In the genomic region with DNA sequence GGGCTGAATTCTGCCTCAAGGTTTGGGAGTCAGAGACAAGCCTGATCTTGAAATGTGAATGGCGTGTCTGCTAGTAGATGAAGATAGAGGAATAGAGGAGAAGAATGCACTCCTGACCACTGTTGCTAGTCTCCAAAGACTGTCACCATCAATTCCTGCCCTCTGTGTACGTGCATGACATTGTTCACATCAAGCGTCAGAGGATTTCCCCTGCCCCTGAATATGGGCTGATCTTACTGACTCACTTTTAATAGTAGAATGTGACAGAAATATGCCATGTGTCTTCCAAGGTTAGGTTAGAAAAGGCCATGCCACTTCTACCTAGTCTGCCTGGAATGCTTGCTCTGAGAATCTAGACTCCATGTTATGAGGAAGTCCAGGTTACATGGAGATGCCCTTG, we compare ENCODE assay signal across 1 cellular context.
TF ChIP-seq lines count a peak whose summit lies in the region.

No MANE protein-coding gene starts in this region.

TF ChIP-seq in H1, 55 proteins besides CTCF, POLR2A, EP300 and RAD21:
- TF ChIP-seq TCF12 (IDR thresholded peaks at IDR 0.05; ENCODE audit: low read depth, low read length) (no peak), KDM4A (IDR thresholded peaks at IDR 0.05; ENCODE audit: low read depth, low read length, severe bottlenecking) (no peak), RFX5 (IDR thresholded peaks at IDR 0.05; ENCODE audit: borderline replicate concordance, low read depth, low read length) (no peak), EZH2 (IDR thresholded peaks at IDR 0.05; ENCODE audit: low read depth, low read length, severe bottlenecking) (no peak), SIX5 (IDR thresholded peaks at IDR 0.05; ENCODE audit: low read depth, low read length) (no peak), SUZ12 (IDR thresholded peaks at IDR 0.05; ENCODE audit: low read length) (no peak), CBX8 (IDR thresholded peaks at IDR 0.05; ENCODE audit: borderline replicate concordance, low read depth, low read length) (no peak), SP4 (IDR thresholded peaks at IDR 0.05; ENCODE audit: low read length) (no peak), JUN (IDR thresholded peaks at IDR 0.05; ENCODE audit: low read depth, low read length) (no peak), CHD2 (IDR thresholded peaks at IDR 0.05; ENCODE audit: low read length) (no peak), GABPA (IDR thresholded peaks at IDR 0.05; ENCODE audit: borderline replicate concordance, insufficient read depth, low read length) (no peak), SIN3A (conservative IDR thresholded peaks at IDR 0.05 in 1 of 2, IDR thresholded peaks at IDR 0.05 in 1 of 2; ENCODE audit: low read depth in 1 of 2, low read length in 2 of 2) (no peak), CHD1 (IDR thresholded peaks at IDR 0.05; ENCODE audit: low read depth, low read length) (no peak), SAP30 (IDR thresholded peaks at IDR 0.05; ENCODE audit: insufficient read depth, insufficient replicate concordance, low read length) (no peak), JUND (IDR thresholded peaks at IDR 0.05; ENCODE audit: low read length) (no peak)
- TF ChIP-seq, protein P1, sequence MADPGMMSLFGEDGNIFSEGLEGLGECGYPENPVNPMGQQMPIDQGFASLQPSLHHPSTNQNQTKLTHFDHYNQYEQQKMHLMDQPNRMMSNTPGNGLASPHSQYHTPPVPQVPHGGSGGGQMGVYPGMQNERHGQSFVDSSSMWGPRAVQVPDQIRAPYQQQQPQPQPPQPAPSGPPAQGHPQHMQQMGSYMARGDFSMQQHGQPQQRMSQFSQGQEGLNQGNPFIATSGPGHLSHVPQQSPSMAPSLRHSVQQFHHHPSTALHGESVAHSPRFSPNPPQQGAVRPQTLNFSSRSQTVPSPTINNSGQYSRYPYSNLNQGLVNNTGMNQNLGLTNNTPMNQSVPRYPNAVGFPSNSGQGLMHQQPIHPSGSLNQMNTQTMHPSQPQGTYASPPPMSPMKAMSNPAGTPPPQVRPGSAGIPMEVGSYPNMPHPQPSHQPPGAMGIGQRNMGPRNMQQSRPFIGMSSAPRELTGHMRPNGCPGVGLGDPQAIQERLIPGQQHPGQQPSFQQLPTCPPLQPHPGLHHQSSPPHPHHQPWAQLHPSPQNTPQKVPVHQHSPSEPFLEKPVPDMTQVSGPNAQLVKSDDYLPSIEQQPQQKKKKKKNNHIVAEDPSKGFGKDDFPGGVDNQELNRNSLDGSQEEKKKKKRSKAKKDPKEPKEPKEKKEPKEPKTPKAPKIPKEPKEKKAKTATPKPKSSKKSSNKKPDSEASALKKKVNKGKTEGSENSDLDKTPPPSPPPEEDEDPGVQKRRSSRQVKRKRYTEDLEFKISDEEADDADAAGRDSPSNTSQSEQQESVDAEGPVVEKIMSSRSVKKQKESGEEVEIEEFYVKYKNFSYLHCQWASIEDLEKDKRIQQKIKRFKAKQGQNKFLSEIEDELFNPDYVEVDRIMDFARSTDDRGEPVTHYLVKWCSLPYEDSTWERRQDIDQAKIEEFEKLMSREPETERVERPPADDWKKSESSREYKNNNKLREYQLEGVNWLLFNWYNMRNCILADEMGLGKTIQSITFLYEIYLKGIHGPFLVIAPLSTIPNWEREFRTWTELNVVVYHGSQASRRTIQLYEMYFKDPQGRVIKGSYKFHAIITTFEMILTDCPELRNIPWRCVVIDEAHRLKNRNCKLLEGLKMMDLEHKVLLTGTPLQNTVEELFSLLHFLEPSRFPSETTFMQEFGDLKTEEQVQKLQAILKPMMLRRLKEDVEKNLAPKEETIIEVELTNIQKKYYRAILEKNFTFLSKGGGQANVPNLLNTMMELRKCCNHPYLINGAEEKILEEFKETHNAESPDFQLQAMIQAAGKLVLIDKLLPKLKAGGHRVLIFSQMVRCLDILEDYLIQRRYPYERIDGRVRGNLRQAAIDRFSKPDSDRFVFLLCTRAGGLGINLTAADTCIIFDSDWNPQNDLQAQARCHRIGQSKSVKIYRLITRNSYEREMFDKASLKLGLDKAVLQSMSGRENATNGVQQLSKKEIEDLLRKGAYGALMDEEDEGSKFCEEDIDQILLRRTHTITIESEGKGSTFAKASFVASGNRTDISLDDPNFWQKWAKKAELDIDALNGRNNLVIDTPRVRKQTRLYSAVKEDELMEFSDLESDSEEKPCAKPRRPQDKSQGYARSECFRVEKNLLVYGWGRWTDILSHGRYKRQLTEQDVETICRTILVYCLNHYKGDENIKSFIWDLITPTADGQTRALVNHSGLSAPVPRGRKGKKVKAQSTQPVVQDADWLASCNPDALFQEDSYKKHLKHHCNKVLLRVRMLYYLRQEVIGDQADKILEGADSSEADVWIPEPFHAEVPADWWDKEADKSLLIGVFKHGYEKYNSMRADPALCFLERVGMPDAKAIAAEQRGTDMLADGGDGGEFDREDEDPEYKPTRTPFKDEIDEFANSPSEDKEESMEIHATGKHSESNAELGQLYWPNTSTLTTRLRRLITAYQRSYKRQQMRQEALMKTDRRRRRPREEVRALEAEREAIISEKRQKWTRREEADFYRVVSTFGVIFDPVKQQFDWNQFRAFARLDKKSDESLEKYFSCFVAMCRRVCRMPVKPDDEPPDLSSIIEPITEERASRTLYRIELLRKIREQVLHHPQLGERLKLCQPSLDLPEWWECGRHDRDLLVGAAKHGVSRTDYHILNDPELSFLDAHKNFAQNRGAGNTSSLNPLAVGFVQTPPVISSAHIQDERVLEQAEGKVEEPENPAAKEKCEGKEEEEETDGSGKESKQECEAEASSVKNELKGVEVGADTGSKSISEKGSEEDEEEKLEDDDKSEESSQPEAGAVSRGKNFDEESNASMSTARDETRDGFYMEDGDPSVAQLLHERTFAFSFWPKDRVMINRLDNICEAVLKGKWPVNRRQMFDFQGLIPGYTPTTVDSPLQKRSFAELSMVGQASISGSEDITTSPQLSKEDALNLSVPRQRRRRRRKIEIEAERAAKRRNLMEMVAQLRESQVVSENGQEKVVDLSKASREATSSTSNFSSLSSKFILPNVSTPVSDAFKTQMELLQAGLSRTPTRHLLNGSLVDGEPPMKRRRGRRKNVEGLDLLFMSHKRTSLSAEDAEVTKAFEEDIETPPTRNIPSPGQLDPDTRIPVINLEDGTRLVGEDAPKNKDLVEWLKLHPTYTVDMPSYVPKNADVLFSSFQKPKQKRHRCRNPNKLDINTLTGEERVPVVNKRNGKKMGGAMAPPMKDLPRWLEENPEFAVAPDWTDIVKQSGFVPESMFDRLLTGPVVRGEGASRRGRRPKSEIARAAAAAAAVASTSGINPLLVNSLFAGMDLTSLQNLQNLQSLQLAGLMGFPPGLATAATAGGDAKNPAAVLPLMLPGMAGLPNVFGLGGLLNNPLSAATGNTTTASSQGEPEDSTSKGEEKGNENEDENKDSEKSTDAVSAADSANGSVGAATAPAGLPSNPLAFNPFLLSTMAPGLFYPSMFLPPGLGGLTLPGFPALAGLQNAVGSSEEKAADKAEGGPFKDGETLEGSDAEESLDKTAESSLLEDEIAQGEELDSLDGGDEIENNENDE (IDR thresholded peaks at IDR 0.05; ENCODE audit: insufficient replicate concordance, low read length) = no peak
- TF ChIP-seq, protein P2, sequence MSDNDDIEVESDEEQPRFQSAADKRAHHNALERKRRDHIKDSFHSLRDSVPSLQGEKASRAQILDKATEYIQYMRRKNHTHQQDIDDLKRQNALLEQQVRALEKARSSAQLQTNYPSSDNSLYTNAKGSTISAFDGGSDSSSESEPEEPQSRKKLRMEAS (IDR thresholded peaks at IDR 0.05) = no peak
